8 cellular contexts compared by ENCODE assay signal in the genomic region with DNA sequence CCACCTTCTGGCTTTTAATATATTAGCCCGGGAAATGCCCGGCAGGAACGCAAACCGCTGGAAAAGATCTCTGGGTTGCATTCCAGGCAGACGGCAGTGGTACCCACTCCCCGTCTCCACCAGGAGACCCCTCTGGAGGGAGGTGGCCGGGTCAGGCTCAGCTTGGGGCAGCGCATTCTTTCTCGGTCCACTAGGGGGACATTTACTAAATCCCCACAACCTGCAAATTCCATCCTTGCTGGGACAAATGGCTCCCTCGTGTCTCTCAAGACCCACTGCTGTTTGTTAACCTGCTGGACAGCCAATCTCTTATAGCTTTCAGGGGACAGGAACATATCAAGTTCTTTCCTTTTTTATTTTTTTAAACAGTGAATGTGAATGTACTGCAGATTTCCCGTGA. TPM values are rescaled to one million over a fixed set of nuclear protein-coding genes. Genes with fewer than 3 reads are reported as not detected.
A peak's percentile ranks its signal among the peaks of the same experiment; 100 is the strongest.
DNase-seq lines count a peak whose midpoint lies in the region; ATAC-seq, FAIRE-seq and TF ChIP-seq lines count a peak whose summit lies in the region.

No MANE protein-coding gene starts in this region.

- no peaks in the 10 kb centered on the region for H3K27me3 Mint-ChIP-seq in naive thymus-derived CD8-positive, alpha-beta T cell

- no peak overlapping the region for H3K9ac ChIP-seq in KMS-11

- no peak overlapping the region for H3K27ac ChIP-seq in KMS-11

- H3K27me3 ChIP-seq in KMS-11 (ENCODE audit: insufficient read depth, low read depth) (no peaks in the 10 kb centered on the region), bronchial epithelial cell (ENCODE audit: control insufficient read depth, insufficient read depth, low read length) (no peaks in the 10 kb centered on the region)

- H3K4me1 Mint-ChIP-seq in naive thymus-derived CD8-positive, alpha-beta T cell = peaks cover 20 to 60% (median 50%) of the 10 kb centered on the region in 4 donors

- H3K27ac Mint-ChIP-seq in naive thymus-derived CD8-positive, alpha-beta T cell = peak overlapping the region in 8 of 10 donors; percentile 6 to 94 (median 66)

- no peaks in the 10 kb centered on the region for H3K4me1 ChIP-seq in KMS-11 (ENCODE audit: low read depth, poor library complexity, severe bottlenecking)

- H3K4me3 Mint-ChIP-seq in naive thymus-derived CD8-positive, alpha-beta T cell = peak overlapping the region in 3 of 10 donors; percentile 30 to 63 (median 30)

- POLR2A ChIA-PET in naive thymus-derived CD8-positive, alpha-beta T cell (lab: Charles Lee) = interaction anchor here (6.3 kb wide), 1 partner anchor 22 kb away, joined by 86 read pairs; no protein-coding TSS in a partner anchor

- peak; percentile 73 for TF ChIP-seq CTCF in KMS-11 (conservative IDR thresholded peaks at IDR 0.05; ENCODE audit: low read depth, low read length)
- TF ChIP-seq CTCF in bronchial epithelial cell (IDR thresholded peaks at IDR 0.05; ENCODE audit: insufficient read depth, low read length, severe bottlenecking) = peak; percentile 35

- H4K20me1 ChIP-seq in KMS-11 (ENCODE audit: insufficient read depth) = no peaks in the 10 kb centered on the region

- no peak for ATAC-seq in naive thymus-derived CD8-positive, alpha-beta T cell
- ATAC-seq in GM18517 (IDR thresholded peaks at IDR 0.05; ENCODE audit: unreplicated experiment) = no peak

- DNase-seq in ELF-1 (ENCODE audit: low read depth, low spot score) = peak; percentile 80
- DNase-seq in bronchial epithelial cell (ENCODE audit: low read depth) = no peak
- DNase-seq in naive thymus-derived CD8-positive, alpha-beta T cell = no peak
- no peak for DNase-seq in AML-193 (lab: John Stamatoyannopoulos, UW)
- no peak for DNase-seq in SKM-1 (lab: John Stamatoyannopoulos, UW; ENCODE audit: unreplicated experiment)
- DNase-seq in stimulated activated CD8-positive, alpha-beta memory T cell treated with anti-CD3 and anti-CD28 coated beads, Interleukin-4, amount 100 ng/mL, for 48 hours = no peak

- no peak for FAIRE-seq in bronchial epithelial cell (lab: Jason Lieb, UNC)

- H3K36me3 ChIP-seq in KMS-11 (ENCODE audit: insufficient read depth) (no peaks in the 10 kb centered on the region), bronchial epithelial cell (ENCODE audit: control insufficient read depth, insufficient read depth, low read length) (no peaks in the 10 kb centered on the region)

- H2AFZ ChIP-seq in KMS-11 (ENCODE audit: low read depth) = no peak overlapping the region

- H3K4me3 ChIP-seq in KMS-11 (IDR thresholded peaks at IDR 0.05; ENCODE audit: insufficient read depth, low read depth, low read length) = no peak overlapping the region
- no peak overlapping the region for H3K4me3 ChIP-seq in bronchial epithelial cell (ENCODE audit: low read depth, low read length)

- H3K36me3 Mint-ChIP-seq in naive thymus-derived CD8-positive, alpha-beta T cell = no peaks in the 10 kb centered on the region

- no peaks in the 10 kb centered on the region for H3K79me2 ChIP-seq in KMS-11 (ENCODE audit: insufficient read depth, low read depth)

- no peak overlapping the region for H3K4me2 ChIP-seq in KMS-11

- no peaks in the 10 kb centered on the region for H3K9me3 Mint-ChIP-seq in naive thymus-derived CD8-positive, alpha-beta T cell

RNA-seq across cellular contexts. Expression of a gene that starts 45.8 kb away (rescaled TPM):
- total RNA-seq in bronchial epithelial cell = 3.3 and 6.3 TPM in 2 replicates
- total RNA-seq in naive thymus-derived CD8-positive, alpha-beta T cell = 100 to 1,000 TPM; 104 to 109 TPM
- polyA plus RNA-seq in naive thymus-derived CD8-positive, alpha-beta T cell = 10 to 100 TPM; 10.8 to 40.2 (median 18.9) TPM

Comparison
In these comparisons a context has a peak if more than half of its experiments do, and no peak if none do; other contexts are left out.
1. RNA of a gene that starts 45.8 kb away (total RNA-seq): 104 to 109 TPM in naive thymus-derived CD8-positive, alpha-beta T cell; 3.3 to 6.3 TPM in bronchial epithelial cell; every median in the first group is over 10 times any median in the second.